In genomic region chr6:17585766-17586502, GRCh38 we compare ENCODE assay signal across 10 cellular contexts. TPM values are rescaled to one million over a fixed set of nuclear protein-coding genes. Genes with fewer than 3 reads are reported as not detected.
A peak's percentile ranks its signal among the peaks of the same experiment; 100 is the strongest.
DNase-seq lines count a peak whose midpoint lies in the region; ATAC-seq, FAIRE-seq and TF ChIP-seq lines count a peak whose summit lies in the region.
"Had no signal": no experiment of that assay in that cellular context is flagged by ENCODE, and none has a peak within 500 bp of the region (broad histone marks: within the 10 kb centered on the region; RNA-seq: fewer than 3 reads in every experiment).

No MANE protein-coding gene starts in this region.

- no peak overlapping the region for H4K8ac ChIP-seq in H1 (ENCODE audit: extremely low read depth, insufficient read depth, low read length)

- H3K18ac ChIP-seq in H1 (ENCODE audit: extremely low read depth, low read length), result no peak overlapping the region

- H3K36me3 Mint-ChIP-seq in progenitor cell of endocrine pancreas (ENCODE audit: insufficient read depth), result no peaks in the 10 kb centered on the region

- no peak overlapping the region for H3K4me2 ChIP-seq in H1 (ENCODE audit: insufficient read depth in 1 of 2, low read depth in 2 of 2, low read length in 2 of 2)

- H3K56ac ChIP-seq in H1 (replicated peaks; ENCODE audit: insufficient read length, low read depth, low read length), result no peak overlapping the region

- no peaks in the 10 kb centered on the region for H3K27me3 ChIP-seq in H1 (replicated peaks in 1 of 4; ENCODE audit: control insufficient read depth in 3 of 4, extremely low read depth in 1 of 4, insufficient read depth in 3 of 4, low read length in 3 of 4)

- H3K79me1 ChIP-seq in H1 (ENCODE audit: low read depth, low read length), result no peaks in the 10 kb centered on the region

- H2BK5ac ChIP-seq in H1 (ENCODE audit: low read depth, low read length), result no peak overlapping the region

- H3K36me3 ChIP-seq in H1 (ENCODE audit: control insufficient read depth in 2 of 4, insufficient read depth in 4 of 4, low read length in 3 of 4), result no peaks in the 10 kb centered on the region

- 89% methylated on average over 7 of the region's 7 CpGs; no CpG with 5 or more reads in 1 of the 2 experiments for WGBS in H1 (ENCODE audit: extremely low coverage in 1 of 2, insufficient coverage in 1 of 2, insufficient read length in 1 of 2, insufficient replicate concordance in 2 of 2, low coverage in 1 of 2, low lambda C conversion rate in 2 of 2, missing lambda C conversion rate in 1 of 2), 2 experiments

- H3K27ac ChIP-seq in H1 (ENCODE audit: low read depth, low read length), result no peak overlapping the region

- H3K4me1 Mint-ChIP-seq in progenitor cell of endocrine pancreas (ENCODE audit: low read depth), result no peaks in the 10 kb centered on the region

- H3K4me3 ChIP-seq in NB4 (ENCODE audit: low read depth, low read length), result no peak overlapping the region
- H3K4me3 ChIP-seq in H1 (ENCODE audit: extremely low read depth in 1 of 4, insufficient read depth in 2 of 4, low read depth in 3 of 4, low read length in 4 of 4), result no peak overlapping the region

- CTCF ChIA-PET in H1 (lab: Charles Lee; ENCODE audit: partially characterized antibody), result interaction anchor here (0.5 to 2.8 kb wide), 13 partner anchors 14 to 445 kb away, joined by 3 to 15 read pairs (median 4); partner anchors contain the start of gene FAM8A1

- no peaks in the 10 kb centered on the region for H4K20me1 ChIP-seq in H1 (replicated peaks in 1 of 2; ENCODE audit: control insufficient read depth in 1 of 2, insufficient read depth in 2 of 2, low read length in 2 of 2)

- no peak overlapping the region for H2BK12ac ChIP-seq in H1 (ENCODE audit: low read depth, low read length)

- H3K9me3 ChIP-seq in H1 (ENCODE audit: insufficient read depth in 2 of 2, low read depth in 1 of 2, low read length in 1 of 2), result no peaks in the 10 kb centered on the region

- H4K5ac ChIP-seq in H1 (ENCODE audit: insufficient read length, low read depth, low read length), result no peak overlapping the region

- no peak for FAIRE-seq in H1 (lab: Jason Lieb, UNC)
- FAIRE-seq in HTR-8/SVneo (lab: Jason Lieb, UNC), result no peak

- H3K9ac ChIP-seq in H1 (replicated peaks in 1 of 4; ENCODE audit: extremely low read depth in 1 of 4, low read depth in 3 of 4, low read length in 3 of 4), result no peak overlapping the region

- peaks cover 3% of the 10 kb centered on the region; the same call in 1 of the 2 replicates for H3K23me2 ChIP-seq in H1 (ENCODE audit: low read depth, low read length)

- no peak for ATAC-seq in GM21717 (IDR thresholded peaks at IDR 0.05; ENCODE audit: unreplicated experiment)

- peak; percentile 2 for TF ChIP-seq CTCF in NB4 (IDR thresholded peaks at IDR 0.05; ENCODE audit: low read depth, low read length)
- peak; percentile 40 to 63 (median 52) for TF ChIP-seq CTCF in H1 (IDR thresholded peaks at IDR 0.05; ENCODE audit: control extremely low read depth in 1 of 3, insufficient read depth in 1 of 3, low read depth in 1 of 3, low read length in 3 of 3)
- peak; percentile 25 for TF ChIP-seq CTCF in progenitor cell of endocrine pancreas (IDR thresholded peaks at IDR 0.05; ENCODE audit: unreplicated experiment)
- TF ChIP-seq CTCF in GM13977 (IDR thresholded peaks at IDR 0.05; ENCODE audit: extremely low read depth, insufficient read depth, missing control alignments), result no peak

- H3K9me3 Mint-ChIP-seq in progenitor cell of endocrine pancreas (ENCODE audit: low read depth), result no peaks in the 10 kb centered on the region

- H3K14ac ChIP-seq in H1 (ENCODE audit: insufficient read length), result no peak overlapping the region

- H2BK15ac ChIP-seq in H1 (ENCODE audit: low read length), result no peak overlapping the region

- POLR2A ChIA-PET in H1 (lab: Charles Lee; ENCODE audit: partially characterized antibody), result no interaction called here

- peak; percentile 32 for DNase-seq in NCI-H2171 treated with DMSO at 0.1 percent for 48 hours (lab: John Stamatoyannopoulos, UW)
- no peak for DNase-seq in NCI-H2171 (lab: John Stamatoyannopoulos, UW)
- DNase-seq in NB4 (ENCODE audit: low read depth), result peak; percentile 38
- DNase-seq in H1 (ENCODE audit: low read depth in 1 of 2, low spot score in 2 of 2), result no peak
- no peak for DNase-seq in progenitor cell of endocrine pancreas (ENCODE audit: low spot score, unreplicated experiment)
- no peak for DNase-seq in GM13977 (ENCODE audit: low spot score)
- DNase-seq in HTR-8/SVneo (ENCODE audit: insufficient read length, low spot score), result no peak
- DNase-seq: NCI-H187; stimulated activated CD4-positive, alpha-beta T cell treated with anti-CD3 and anti-CD28 coated beads, Interleukin-15, amount 100 ng/mL, for 24 hours had no signal

- H3K4ac ChIP-seq in H1 (replicated peaks; ENCODE audit: insufficient read length, low read depth, low read length), result no peak overlapping the region

- H2AFZ ChIP-seq in H1 (ENCODE audit: low read length), result no peak overlapping the region

- TF ChIP-seq RAD21 in H1 (IDR thresholded peaks at IDR 0.05 in 1 of 2, conservative IDR thresholded peaks at IDR 0.05 in 1 of 2; ENCODE audit: low read depth in 2 of 2, low read length in 2 of 2), result peak; percentile 47 to 63

- H2BK20ac ChIP-seq in H1 (ENCODE audit: low read length), result no peak overlapping the region

- H3K27me3 Mint-ChIP-seq in progenitor cell of endocrine pancreas, result no peaks in the 10 kb centered on the region

- in situ Hi-C loops in GM13977 (cut with MboI; ENCODE audit: low pct_unique_long_range_greater_than_20kb, low sequenced_read_pairs, unreplicated experiment), result loop anchor here (25.0 kb wide), 2 partner anchors 226 to 424 kb away; no protein-coding TSS in a partner anchor

- H3K79me2 ChIP-seq in H1 (ENCODE audit: control insufficient read depth in 1 of 2, insufficient read depth in 2 of 2, low read length in 2 of 2), result no peaks in the 10 kb centered on the region

- TF ChIP-seq POLR2A in NB4 (IDR thresholded peaks at IDR 0.05; ENCODE audit: extremely low read depth, insufficient read length) (no peak), H1 (IDR thresholded peaks at IDR 0.05; ENCODE audit: control extremely low read depth in 1 of 2, low read depth in 2 of 2, low read length in 2 of 2) (no peak)

- H3K27ac Mint-ChIP-seq in progenitor cell of endocrine pancreas, result no peak overlapping the region

- TF ChIP-seq EP300 in H1 (IDR thresholded peaks at IDR 0.05; ENCODE audit: borderline replicate concordance in 1 of 2, low read depth in 2 of 2, low read length in 2 of 2), result no peak

- no peak overlapping the region for H4K91ac ChIP-seq in H1 (replicated peaks; ENCODE audit: insufficient read length, low read length)

- no peaks in the 10 kb centered on the region for H3K4me1 ChIP-seq in H1 (replicated peaks in 1 of 4; ENCODE audit: control insufficient read depth in 3 of 4, insufficient read depth in 4 of 4, low read length in 3 of 4)

- no peak overlapping the region for H3K23ac ChIP-seq in H1 (ENCODE audit: insufficient read length)

- no peak overlapping the region for H2AK5ac ChIP-seq in H1 (ENCODE audit: low read depth, low read length)

- no peak overlapping the region for H2BK120ac ChIP-seq in H1 (replicated peaks; ENCODE audit: low read depth, low read length)

- no peak overlapping the region for H3K4me3 Mint-ChIP-seq in progenitor cell of endocrine pancreas (ENCODE audit: low read depth)

TF ChIP-seq in H1, 55 proteins besides CTCF, POLR2A, EP300 and RAD21:
- no peak for TF ChIP-seq BCL11A (IDR thresholded peaks at IDR 0.05; ENCODE audit: low read depth in 2 of 2, low read length in 2 of 2)
- TF ChIP-seq SRF (IDR thresholded peaks at IDR 0.05; ENCODE audit: low read depth, low read length), result no peak

RNA-seq across cellular contexts. Expression of gene FAM8A1, which starts 14.2 kb away (rescaled TPM):
- total RNA-seq in H1 (2021; fragmentation: NEBNext Ultra II Directional; extraction: Animal tissue kit (Norgen Biotek cat#: 25700)), result 8.8 and 9.2 TPM in 2 replicates
- 2.3 and 3.4 TPM in 2 replicates for polyA plus RNA-seq in H1 (2011; rRNA removed)
- polyA plus RNA-seq in H1 (2011; cell fraction: cytosol; rRNA removed), result 3.8 TPM
- 2.0 TPM for polyA plus RNA-seq in H1 (2011; cell fraction: nucleus; rRNA removed)
- 2.7 to 5.3 TPM (median 3.2 TPM) in 4 replicates for polyA plus RNA-seq in H1 (2012, experiment 1 of 2)
- 0.66 TPM for polyA plus RNA-seq in H1 (2012, experiment 2 of 2)
- polyA plus RNA-seq in H1 (2013, experiment 1 of 2), result 8.1 TPM
- 9.0 TPM for polyA plus RNA-seq in H1 (2013, experiment 2 of 2)
- 2.3 and 4.2 TPM in 2 replicates for polyA minus RNA-seq in H1 (2011; rRNA and poly(A)+ RNA removed)
- 5.1 TPM for polyA minus RNA-seq in H1 (2011; cell fraction: cytosol; rRNA and poly(A)+ RNA removed)
- polyA minus RNA-seq in H1 (2011; cell fraction: nucleus; rRNA and poly(A)+ RNA removed), result 4.7 TPM
- 18.7 and 19.4 TPM in 2 replicates for total RNA-seq in progenitor cell of endocrine pancreas

Comparison
In these comparisons a context has a peak if more than half of its experiments do, and no peak if none do; other contexts are left out.
1. DNase-seq: peak in NCI-H2171 treated with DMSO at 0.1 percent for 48 hours (single experiment) and NB4 (single experiment); none in NCI-H2171 (single experiment), H1 (0 of 2), progenitor cell of endocrine pancreas (single experiment), GM13977 (single experiment) and HTR-8/SVneo (single experiment).